ENCODE assay signal across 18 cellular contexts in the genomic region with DNA sequence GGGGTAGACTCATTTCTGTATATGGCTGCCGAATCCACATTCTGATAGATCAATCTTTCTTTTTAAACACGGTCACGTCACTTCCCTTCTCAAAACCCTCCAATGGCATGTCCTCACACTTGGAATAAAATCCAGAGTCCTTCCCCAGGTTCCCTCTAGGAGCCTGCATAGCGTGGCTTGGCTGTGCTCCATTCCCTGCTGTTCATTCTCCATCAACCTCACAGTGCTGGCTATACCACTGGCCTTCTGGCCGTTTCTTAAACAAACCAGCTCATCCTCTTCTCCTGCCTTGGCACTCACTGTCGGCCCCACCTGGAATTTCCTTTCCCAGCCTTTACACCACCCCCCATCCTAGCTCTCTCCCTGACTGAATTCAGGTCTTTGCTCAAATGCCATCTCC.
DNase-seq lines count a peak whose midpoint lies in the region; ATAC-seq and TF ChIP-seq lines count a peak whose summit lies in the region.
"Had no signal": no experiment of that assay in that cellular context is flagged by ENCODE, and none has a peak within 500 bp of the region (broad histone marks: within the 10 kb centered on the region; RNA-seq: fewer than 3 reads in every experiment).

No MANE protein-coding gene starts in this region.

- H3K27me3 Mint-ChIP-seq in natural killer cell treated with Interleukin-12 subunit alpha and Interleukin-12 subunit beta and Interleukin-15 and Interleukin-18, amount 100 ng/mL, for 72 hours: no peaks in the 10 kb centered on the region
- no peaks in the 10 kb centered on the region for H3K27me3 Mint-ChIP-seq in natural killer cell (ENCODE audit: low read depth in 2 of 2)
- no peaks in the 10 kb centered on the region for H3K27me3 Mint-ChIP-seq in T-helper 17 cell
- H3K27me3 Mint-ChIP-seq in activated naive CD4-positive, alpha-beta T cell treated with anti-CD3 and anti-CD28 coated beads, Interleukin-2, amount 10 ng/mL, durations not matched to agents 7 days and 5 days: peaks cover 3% of the 10 kb centered on the region
- H3K27me3 Mint-ChIP-seq: activated B cell treated with CpG ODN at 0.5 μM for 24 hours had no signal

- H3K4me3 Mint-ChIP-seq in natural killer cell treated with Interleukin-12 subunit alpha and Interleukin-12 subunit beta and Interleukin-15 and Interleukin-18, amount 100 ng/mL, for 72 hours: peak overlapping the region; percentile 4
- H3K4me3 Mint-ChIP-seq in natural killer cell (no peak overlapping the region), T-helper 17 cell (peak overlapping the region; percentile 61)
- H3K4me3 Mint-ChIP-seq in activated naive CD4-positive, alpha-beta T cell treated with anti-CD3 and anti-CD28 coated beads, Interleukin-2, amount 10 ng/mL, durations not matched to agents 7 days and 5 days: no peak overlapping the region
- H3K4me3 Mint-ChIP-seq: activated B cell treated with CpG ODN at 0.5 μM for 24 hours had no signal

- peaks cover 24% of the 10 kb centered on the region for H3K4me1 ChIP-seq in OCI-LY7 (ENCODE audit: insufficient read depth, low read length, poor library complexity, severe bottlenecking)
- H3K4me1 ChIP-seq: uterus had no signal

- no peaks in the 10 kb centered on the region for H4K20me1 ChIP-seq in OCI-LY7 (ENCODE audit: insufficient read depth, low read length)

- no peak for DNase-seq in natural killer cell treated with Interleukin-12 subunit alpha and Interleukin-12 subunit beta and Interleukin-15 and Interleukin-18, amount 100 ng/mL, for 72 hours (ENCODE audit: low spot score)
- DNase-seq in natural killer cell: no peak
- DNase-seq in T-helper 17 cell: no peak
- DNase-seq in iris pigment epithelial cell (ENCODE audit: low read depth): peak; percentile 7
- no peak for DNase-seq in OCI-LY7 (ENCODE audit: low spot score)
- no peak for DNase-seq in activated naive CD4-positive, alpha-beta T cell treated with anti-CD3 and anti-CD28 coated beads, Interleukin-2, amount 10 ng/mL, durations not matched to agents 7 days and 5 days
- DNase-seq: activated B cell treated with CpG ODN at 0.5 μM for 24 hours; activated effector memory CD4-positive, alpha-beta T cell treated with Interleukin-2 at 50 U/mL for 16 hours; AML-193; GF-D8; immature natural killer cell; MV-4-11; NCI-H510A treated with DMSO at 0.1 percent for 48 hours; SHP77 treated with DMSO at 0.1 percent for 48 hours; small intestine; uterus had no signal

- CTCF ChIA-PET in OCI-LY7 (lab: Charles Lee; ENCODE audit: unreplicated experiment): no interaction called here
- CTCF ChIA-PET in activated naive CD4-positive, alpha-beta T cell treated with anti-CD3 and anti-CD28 coated beads, Interleukin-2, amount 10 ng/mL, durations not matched to agents 7 days and 5 days (lab: Charles Lee): interaction anchor here (0.5 to 0.7 kb wide), 3 partner anchors 11 to 465 kb away, joined by 3 read pairs; no protein-coding TSS in a partner anchor

- TF ChIP-seq CTCF in natural killer cell (IDR thresholded peaks at IDR 0.05) (no peak), OCI-LY7 (conservative IDR thresholded peaks at IDR 0.05; ENCODE audit: low read length) (no peak)

- peaks cover 10 to 15% of the 10 kb centered on the region in 2 donors for H3K4me1 Mint-ChIP-seq in natural killer cell treated with Interleukin-12 subunit alpha and Interleukin-12 subunit beta and Interleukin-15 and Interleukin-18, amount 100 ng/mL, for 72 hours (ENCODE audit: low read depth in 2 of 2)
- H3K4me1 Mint-ChIP-seq in natural killer cell (peaks cover 10 to 11% of the 10 kb centered on the region in 2 donors), T-helper 17 cell (peaks cover 18% of the 10 kb centered on the region)
- peaks cover 48% of the 10 kb centered on the region for H3K4me1 Mint-ChIP-seq in activated naive CD4-positive, alpha-beta T cell treated with anti-CD3 and anti-CD28 coated beads, Interleukin-2, amount 10 ng/mL, durations not matched to agents 7 days and 5 days

- POLR2A ChIA-PET in OCI-LY7 (lab: Charles Lee): no interaction called here

- H2AFZ ChIP-seq in OCI-LY7 (ENCODE audit: low read length): no peak overlapping the region

- BruUV-seq in OCI-LY7 (replicated peaks; lab: Mats Ljungman, UMichigan): no TSS peak

- intact Hi-C loops in natural killer cell (cut with micrococcal nuclease) (no loop called here), OCI-LY7 (cut with micrococcal nuclease; ENCODE audit: unreplicated experiment) (loop anchor here (5.0 kb wide), 1 partner anchor 105 kb away; no protein-coding TSS in a partner anchor)

- H3K4me2 ChIP-seq in OCI-LY7 (ENCODE audit: low read length): no peak overlapping the region

- no peak overlapping the region for H3K4me3 ChIP-seq in OCI-LY7 (ENCODE audit: low read depth, low read length, poor library complexity, severe bottlenecking)
- H3K4me3 ChIP-seq: uterus had no signal

- no peak for ATAC-seq in natural killer cell treated with Interleukin-12 subunit alpha and Interleukin-12 subunit beta and Interleukin-15 and Interleukin-18, amount 100 ng/mL, for 72 hours
- ATAC-seq in natural killer cell (no peak), T-helper 17 cell (no peak), HG03432 (IDR thresholded peaks at IDR 0.05; ENCODE audit: unreplicated experiment) (no peak), GM18868 (IDR thresholded peaks at IDR 0.05; ENCODE audit: unreplicated experiment) (no peak)

- no peak overlapping the region for H3K27ac ChIP-seq in OCI-LY7 (ENCODE audit: low read depth, low read length, poor library complexity, severe bottlenecking)
- H3K27ac ChIP-seq: uterus had no signal

- H3K9me3 ChIP-seq in T-helper 17 cell (ENCODE audit: control insufficient read depth, low read length, poor library complexity, severe bottlenecking) (no peaks in the 10 kb centered on the region), OCI-LY7 (ENCODE audit: low read length) (no peaks in the 10 kb centered on the region)
- H3K9me3 ChIP-seq: uterus had no signal

- no peaks in the 10 kb centered on the region for H3K36me3 ChIP-seq in OCI-LY7 (ENCODE audit: insufficient read depth, low read length)
- H3K36me3 ChIP-seq: uterus had no signal

- no peaks in the 10 kb centered on the region for H3K9me3 Mint-ChIP-seq in natural killer cell treated with Interleukin-12 subunit alpha and Interleukin-12 subunit beta and Interleukin-15 and Interleukin-18, amount 100 ng/mL, for 72 hours
- H3K9me3 Mint-ChIP-seq in natural killer cell: no peaks in the 10 kb centered on the region
- H3K9me3 Mint-ChIP-seq in activated naive CD4-positive, alpha-beta T cell treated with anti-CD3 and anti-CD28 coated beads, Interleukin-2, amount 10 ng/mL, durations not matched to agents 7 days and 5 days: no peaks in the 10 kb centered on the region
- H3K9me3 Mint-ChIP-seq: activated B cell treated with CpG ODN at 0.5 μM for 24 hours had no signal

- H3K9me2 ChIP-seq in OCI-LY7 (ENCODE audit: insufficient read depth, low read length): no peaks in the 10 kb centered on the region

- no peaks in the 10 kb centered on the region for H3K79me2 ChIP-seq in OCI-LY7 (ENCODE audit: insufficient read depth, low read depth, low read length)

- no peak overlapping the region for H3K27ac Mint-ChIP-seq in natural killer cell treated with Interleukin-12 subunit alpha and Interleukin-12 subunit beta and Interleukin-15 and Interleukin-18, amount 100 ng/mL, for 72 hours
- H3K27ac Mint-ChIP-seq in natural killer cell (no peak overlapping the region), T-helper 17 cell (peak overlapping the region; percentile 83)
- no peak overlapping the region for H3K27ac Mint-ChIP-seq in activated naive CD4-positive, alpha-beta T cell treated with anti-CD3 and anti-CD28 coated beads, Interleukin-2, amount 10 ng/mL, durations not matched to agents 7 days and 5 days

- no peaks in the 10 kb centered on the region for H3K36me3 Mint-ChIP-seq in natural killer cell treated with Interleukin-12 subunit alpha and Interleukin-12 subunit beta and Interleukin-15 and Interleukin-18, amount 100 ng/mL, for 72 hours
- H3K36me3 Mint-ChIP-seq in natural killer cell (no peaks in the 10 kb centered on the region), T-helper 17 cell (ENCODE audit: low read depth) (peaks cover 2% of the 10 kb centered on the region)
- H3K36me3 Mint-ChIP-seq in activated naive CD4-positive, alpha-beta T cell treated with anti-CD3 and anti-CD28 coated beads, Interleukin-2, amount 10 ng/mL, durations not matched to agents 7 days and 5 days: no peaks in the 10 kb centered on the region
- H3K36me3 Mint-ChIP-seq: immature natural killer cell had no signal

Comparison
In these comparisons a context has a peak if more than half of its experiments do, and no peak if none do; other contexts are left out.
1. H3K4me3 Mint-ChIP-seq: peak in natural killer cell treated with Interleukin-12 subunit alpha and Interleukin-12 subunit beta and Interleukin-15 and Interleukin-18, amount 100 ng/mL, for 72 hours (single experiment) and T-helper 17 cell (single experiment); none in natural killer cell (single experiment) and activated naive CD4-positive, alpha-beta T cell treated with anti-CD3 and anti-CD28 coated beads, Interleukin-2, amount 10 ng/mL, durations not matched to agents 7 days and 5 days (single experiment).